ENCODE assay signal across 8 cellular contexts in genomic region chr5:14595189-14595588, GRCh38. TPM values are rescaled to one million over a fixed set of nuclear protein-coding genes. Genes with fewer than 3 reads are reported as not detected.
DNase-seq lines count a peak whose midpoint lies in the region; ATAC-seq and TF ChIP-seq lines count a peak whose summit lies in the region.

No MANE protein-coding gene starts in this region.

- peak overlapping the region; percentile 55 for H3K27ac ChIP-seq in CD4-positive, alpha-beta memory T cell (ENCODE audit: low read depth, low read length)

- peaks cover 1 to 4% of the 10 kb centered on the region in 2 donors for H3K36me3 Mint-ChIP-seq in CD4-positive, alpha-beta memory T cell
- no peaks in the 10 kb centered on the region for H3K36me3 Mint-ChIP-seq in activated B cell treated with CpG ODN at 0.5 μM for 24 hours (ENCODE audit: low read depth)
- H3K36me3 Mint-ChIP-seq in naive thymus-derived CD8-positive, alpha-beta T cell, result peaks cover 0 to 7% (median 2%) of the 10 kb centered on the region in 3 donors
- no peaks in the 10 kb centered on the region for H3K36me3 Mint-ChIP-seq in type B pancreatic cell

- intact Hi-C loops in CD4-positive, alpha-beta memory T cell (cut with micrococcal nuclease), result loop anchor here (1.0 to 10.0 kb wide), 2 partner anchors 13 to 400 kb away; no protein-coding TSS in a partner anchor
- intact Hi-C loops in activated B cell treated with CpG ODN at 0.5 μM for 24 hours (cut with micrococcal nuclease), result no loop called here

- H3K4me3 Mint-ChIP-seq in CD4-positive, alpha-beta memory T cell, result peak overlapping the region; percentile 78 to 88 (median 84)
- H3K4me3 Mint-ChIP-seq in activated B cell treated with CpG ODN at 0.5 μM for 24 hours (peak overlapping the region; percentile 37), type B pancreatic cell (no peak overlapping the region)
- H3K4me3 Mint-ChIP-seq in naive thymus-derived CD8-positive, alpha-beta T cell, result peak overlapping the region; percentile 73 to 89 (median 82)

- H3K9me3 ChIP-seq in CD4-positive, alpha-beta memory T cell (ENCODE audit: control insufficient read depth in 1 of 2, low read length in 2 of 2), result no peaks in the 10 kb centered on the region

- peak overlapping the region; percentile 84 to 98 (median 96) for H3K27ac Mint-ChIP-seq in CD4-positive, alpha-beta memory T cell
- H3K27ac Mint-ChIP-seq in activated B cell treated with CpG ODN at 0.5 μM for 24 hours (peak overlapping the region; percentile 43), type B pancreatic cell (no peak overlapping the region)
- peak overlapping the region; percentile 88 to 99 (median 97) for H3K27ac Mint-ChIP-seq in naive thymus-derived CD8-positive, alpha-beta T cell

- peak; percentile 40 to 56 (median 49) for DNase-seq in CD4-positive, alpha-beta memory T cell
- DNase-seq in activated B cell treated with CpG ODN at 0.5 μM for 24 hours (no peak), HCEC 1CT (no peak), type B pancreatic cell (ENCODE audit: extremely low spot score, unreplicated experiment) (no peak), occipital lobe (lab: John Stamatoyannopoulos, UW) (no peak)
- DNase-seq in naive thymus-derived CD8-positive, alpha-beta T cell, result peak in 6 of 10 donors; percentile 14 to 74 (median 44)

- H3K4me1 Mint-ChIP-seq in CD4-positive, alpha-beta memory T cell, result peaks cover 68 to 90% (median 79%) of the 10 kb centered on the region in 4 donors
- peaks cover 41% of the 10 kb centered on the region for H3K4me1 Mint-ChIP-seq in activated B cell treated with CpG ODN at 0.5 μM for 24 hours
- H3K4me1 Mint-ChIP-seq in naive thymus-derived CD8-positive, alpha-beta T cell, result peaks cover 59 to 97% (median 90%) of the 10 kb centered on the region in 4 donors
- H3K4me1 Mint-ChIP-seq in type B pancreatic cell (ENCODE audit: unreplicated experiment), result no peaks in the 10 kb centered on the region

- no peak for TF ChIP-seq CTCF in activated B cell treated with CpG ODN at 0.5 μM for 24 hours (IDR thresholded peaks at IDR 0.05)
- no peak for TF ChIP-seq CTCF in type B pancreatic cell (conservative IDR thresholded peaks at IDR 0.05)

- CTCF ChIA-PET in CD4-positive, alpha-beta memory T cell (lab: Charles Lee; ENCODE audit: partially characterized antibody), result interaction anchor here (5.6 to 7.2 kb wide), 2 partner anchors 12 to 54 kb away, joined by 28 to 36 read pairs; partner anchors contain the start of gene OTULINL
- CTCF ChIA-PET in activated B cell treated with CpG ODN at 0.5 μM for 24 hours (lab: Charles Lee), result no interaction called here

- H3K27me3 ChIP-seq in CD4-positive, alpha-beta memory T cell (ENCODE audit: insufficient read depth, low read length), result no peaks in the 10 kb centered on the region

- POLR2A ChIA-PET in CD4-positive, alpha-beta memory T cell (lab: Charles Lee; ENCODE audit: partially characterized antibody), result interaction anchor here (0.6 to 6.6 kb wide), 5 partner anchors 12 to 77 kb away, joined by 3 to 108 read pairs (median 3); partner anchors contain the start of genes OTULIN and OTULINL
- POLR2A ChIA-PET in activated B cell treated with CpG ODN at 0.5 μM for 24 hours (lab: Charles Lee), result no interaction called here
- POLR2A ChIA-PET in naive thymus-derived CD8-positive, alpha-beta T cell (lab: Charles Lee), result interaction anchor here (0.7 to 5.9 kb wide), 5 partner anchors 8 to 181 kb away, joined by 3 to 91 read pairs (median 7); partner anchors contain the start of gene OTULINL

- H3K36me3 ChIP-seq in CD4-positive, alpha-beta memory T cell (ENCODE audit: insufficient read depth, low read length), result no peaks in the 10 kb centered on the region

- no peaks in the 10 kb centered on the region for H3K27me3 Mint-ChIP-seq in CD4-positive, alpha-beta memory T cell
- H3K27me3 Mint-ChIP-seq in activated B cell treated with CpG ODN at 0.5 μM for 24 hours (no peaks in the 10 kb centered on the region), type B pancreatic cell (no peaks in the 10 kb centered on the region)
- no peaks in the 10 kb centered on the region for H3K27me3 Mint-ChIP-seq in naive thymus-derived CD8-positive, alpha-beta T cell

- peaks cover 86% of the 10 kb centered on the region for H3K4me1 ChIP-seq in CD4-positive, alpha-beta memory T cell (ENCODE audit: insufficient read depth, low read length)

- no peaks in the 10 kb centered on the region for H3K9me3 Mint-ChIP-seq in CD4-positive, alpha-beta memory T cell
- H3K9me3 Mint-ChIP-seq in activated B cell treated with CpG ODN at 0.5 μM for 24 hours, result no peaks in the 10 kb centered on the region
- H3K9me3 Mint-ChIP-seq in naive thymus-derived CD8-positive, alpha-beta T cell, result no peaks in the 10 kb centered on the region
- H3K9me3 Mint-ChIP-seq in type B pancreatic cell, result no peaks in the 10 kb centered on the region

- ATAC-seq in GM19351 (IDR thresholded peaks at IDR 0.05; ENCODE audit: unreplicated experiment) (peak; percentile 65), HG03196 (IDR thresholded peaks at IDR 0.05; ENCODE audit: unreplicated experiment) (peak; percentile 73), activated B cell treated with CpG ODN at 0.5 μM for 24 hours (ENCODE audit: low read depth) (peak; percentile 70)
- peak; percentile 83 for ATAC-seq in naive thymus-derived CD8-positive, alpha-beta T cell

- peak overlapping the region; percentile 16 to 34 for H3K4me3 ChIP-seq in CD4-positive, alpha-beta memory T cell (ENCODE audit: low read length in 2 of 2)

RNA-seq across cellular contexts. Expression of gene OTULINL, which starts 13.6 kb away (rescaled TPM):
- 10 to 100 TPM; 24.7 to 26.3 TPM for total RNA-seq in CD4-positive, alpha-beta memory T cell
- 10 to 100 TPM; 17.8 to 39.6 TPM for polyA plus RNA-seq in CD4-positive, alpha-beta memory T cell
- total RNA-seq in activated B cell treated with CpG ODN at 0.5 μM for 24 hours, result 0.27 and 0.69 TPM in 2 replicates
- 10 to 100 TPM; 47.0 to 49.7 TPM for total RNA-seq in naive thymus-derived CD8-positive, alpha-beta T cell
- 10 to 100 TPM; 32.9 to 38.3 (median 36.2) TPM for polyA plus RNA-seq in naive thymus-derived CD8-positive, alpha-beta T cell
- total RNA-seq in type B pancreatic cell (ENCODE audit: low replicate concordance), result 7.1 and 11.4 TPM in 2 replicates
- 32.6 TPM for total RNA-seq in occipital lobe

Comparison
In these comparisons a context has a peak if more than half of its experiments do, and no peak if none do; other contexts are left out.
1. DNase-seq: peak in CD4-positive, alpha-beta memory T cell (5 of 5) and naive thymus-derived CD8-positive, alpha-beta T cell (6 of 10); none in activated B cell treated with CpG ODN at 0.5 μM for 24 hours (single experiment), HCEC 1CT (single experiment), type B pancreatic cell (single experiment) and occipital lobe (single experiment).
2. Peak in every context shown above with its lines, with median percentiles within 50 percentile points of each other: ATAC-seq.